ENCODE assay signal across 8 cellular contexts in the genomic region with DNA sequence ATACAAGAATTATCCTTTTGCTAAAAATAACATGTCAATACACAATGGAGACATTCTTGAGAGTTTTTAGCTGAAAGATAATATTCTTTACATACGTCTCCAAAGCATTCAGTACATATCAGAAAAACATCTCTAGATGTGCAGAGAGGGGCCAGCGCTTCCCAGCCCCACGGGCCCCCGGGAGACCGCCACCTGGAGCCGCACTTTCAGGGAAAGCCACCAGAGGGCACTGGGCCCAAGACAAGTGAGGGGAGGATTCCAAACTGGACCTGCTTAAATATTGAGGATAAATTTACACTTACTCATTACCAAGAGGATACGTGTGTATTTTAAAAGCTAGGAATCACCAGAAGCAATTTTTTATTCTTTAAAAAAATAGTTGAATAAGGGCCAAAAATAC.
DNase-seq lines count a peak whose midpoint lies in the region; ATAC-seq and TF ChIP-seq lines count a peak whose summit lies in the region.

No MANE protein-coding gene starts in this region.

- no peaks in the 10 kb centered on the region for H3K27me3 ChIP-seq in hepatocyte

- no peak overlapping the region for H3K4me3 ChIP-seq in OCI-LY7 (ENCODE audit: low read depth, low read length, poor library complexity, severe bottlenecking)
- H3K4me3 ChIP-seq in hepatocyte = no peak overlapping the region

- H2AFZ ChIP-seq in OCI-LY7 (ENCODE audit: low read length) (no peak overlapping the region), hepatocyte (no peak overlapping the region)

- H3K4me2 ChIP-seq in OCI-LY7 (ENCODE audit: low read length) = no peak overlapping the region
- H3K4me2 ChIP-seq in hepatocyte = no peak overlapping the region

- intact Hi-C loops in OCI-LY7 (cut with micrococcal nuclease; ENCODE audit: unreplicated experiment) = no loop called here

- TF ChIP-seq CTCF in GM12873 (IDR thresholded peaks at IDR 0.05; ENCODE audit: insufficient read depth, low read depth, low read length, missing control alignments) (peak; percentile 61), OCI-LY7 (conservative IDR thresholded peaks at IDR 0.05; ENCODE audit: low read length) (peak; percentile 66), hepatocyte (IDR thresholded peaks at IDR 0.05; ENCODE audit: poor library complexity) (peak; percentile 54)

- ATAC-seq in HG03097 (IDR thresholded peaks at IDR 0.05; ENCODE audit: low FRiP score, unreplicated experiment) (no peak), HG02852 (IDR thresholded peaks at IDR 0.05; ENCODE audit: unreplicated experiment) (no peak), GM18909 (IDR thresholded peaks at IDR 0.05; ENCODE audit: poor library complexity, unreplicated experiment) (no peak)

- no TSS peak for BruUV-seq in OCI-LY7 (replicated peaks; lab: Mats Ljungman, UMichigan)

- H3K27ac ChIP-seq in OCI-LY7 (ENCODE audit: low read depth, low read length, poor library complexity, severe bottlenecking) (no peak overlapping the region), hepatocyte (no peak overlapping the region)

- H3K9me2 ChIP-seq in OCI-LY7 (ENCODE audit: insufficient read depth, low read length) = no peaks in the 10 kb centered on the region
- H3K9me2 ChIP-seq in hepatocyte (replicated peaks; ENCODE audit: insufficient read depth) = no peaks in the 10 kb centered on the region

- H3K36me3 ChIP-seq in OCI-LY7 (ENCODE audit: insufficient read depth, low read length) (no peaks in the 10 kb centered on the region), hepatocyte (replicated peaks; ENCODE audit: insufficient read depth, low read depth) (no peaks in the 10 kb centered on the region)

- H3K4me1 ChIP-seq in OCI-LY7 (ENCODE audit: insufficient read depth, low read length, poor library complexity, severe bottlenecking) (no peaks in the 10 kb centered on the region), hepatocyte (ENCODE audit: insufficient read depth) (no peaks in the 10 kb centered on the region)

- POLR2A ChIA-PET in OCI-LY7 (lab: Charles Lee) = no interaction called here

- DNase-seq in COLO668 (lab: John Stamatoyannopoulos, UW; ENCODE audit: unreplicated experiment) (peak; percentile 38), OCI-LY7 (ENCODE audit: low spot score) (no peak), hepatocyte (ENCODE audit: low spot score) (no peak), DMS153 treated with DMSO at 0.1 percent for 48 hours (lab: John Stamatoyannopoulos, UW; ENCODE audit: unreplicated experiment) (no peak)

- 31% methylated on average over 7 of the region's 7 CpGs for WGBS in hepatocyte (ENCODE audit: low lambda C conversion rate, missing lambda C conversion rate)

- H3K79me2 ChIP-seq in OCI-LY7 (ENCODE audit: insufficient read depth, low read depth, low read length) = no peaks in the 10 kb centered on the region
- H3K79me2 ChIP-seq in hepatocyte = no peaks in the 10 kb centered on the region

- CTCF ChIA-PET in OCI-LY7 (lab: Charles Lee; ENCODE audit: unreplicated experiment) = no interaction called here

- H3K9me3 ChIP-seq in OCI-LY7 (ENCODE audit: low read length) = no peaks in the 10 kb centered on the region
- H3K9me3 ChIP-seq in hepatocyte (ENCODE audit: low read depth) = no peaks in the 10 kb centered on the region

- no peaks in the 10 kb centered on the region for H4K20me1 ChIP-seq in OCI-LY7 (ENCODE audit: insufficient read depth, low read length)
- H4K20me1 ChIP-seq in hepatocyte (ENCODE audit: insufficient read depth, poor library complexity, severe bottlenecking) = no peaks in the 10 kb centered on the region
